ENCODE assay signal across 32 cellular contexts in genomic region chr13:102687520-102687919, GRCh38. TPM values are rescaled to one million over a fixed set of nuclear protein-coding genes. Genes with fewer than 3 reads are reported as not detected.
"Had no signal": no experiment of that assay in that cellular context is flagged by ENCODE, and none has a peak within 500 bp of the region (broad histone marks: within the 10 kb centered on the region; RNA-seq: fewer than 3 reads in every experiment).

No MANE protein-coding gene starts in this region.

- H3K27me3 ChIP-seq: hepatocyte, uterus had no signal

- H3K36me3 ChIP-seq: gastroesophageal sphincter, uterus had no signal

- H2AFZ ChIP-seq: hepatocyte, parathyroid adenoma had no signal

- H3K9me3 ChIP-seq: gastroesophageal sphincter, uterus had no signal

- H3K4me3 ChIP-seq: gastroesophageal sphincter, hepatocyte, psoas muscle, smooth muscle cell, uterus had no signal

- ATAC-seq: activated naive CD8-positive, alpha-beta T cell treated with anti-CD3 and anti-CD28 coated beads, Interleukin-2, amount 50 U/mL, for 24 hours; gastroesophageal sphincter; left cardiac atrium; left ventricle myocardium superior; naive thymus-derived CD4-positive, alpha-beta T cell; psoas muscle; stimulated activated memory B cell treated with anti-CD40 and anti-IgM and Interleukin-4, amounts not matched to agents 10 μg/mL and 1 μg/mL and 100 μg/mL, for 72 hours; stimulated activated naive CD8-positive, alpha-beta T cell treated with anti-CD3 and anti-CD28 coated beads, Interleukin-15, amount 100 ng/mL, for 72 hours had no signal

- H3K4me1 ChIP-seq: gastroesophageal sphincter, parathyroid adenoma, uterus had no signal

- FAIRE-seq: colon had no signal

- H3K4me2 ChIP-seq: hepatocyte, smooth muscle cell had no signal

- H3K79me2 ChIP-seq: hepatocyte, parathyroid adenoma had no signal

- DNase-seq: activated CD4-positive, alpha-beta T cell treated with anti-CD3 and anti-CD28 coated beads for 48 hours; activated CD4-positive, alpha-beta T cell treated with anti-CD3 and anti-CD28 coated beads, Interleukin-2, amount 50 U/mL, for 48 hours; activated CD8-positive, alpha-beta memory T cell treated with anti-CD3 and anti-CD28 coated beads, Interleukin-2, amount 50 U/mL, for 4 hours; activated gamma-delta T cell treated with Interleukin-2 at 50 U/mL for 16 hours; activated naive CD8-positive, alpha-beta T cell treated with anti-CD3 and anti-CD28 coated beads, Interleukin-2, amount 50 U/mL, for 24 hours; activated T-cell treated with anti-CD3 and anti-CD28 coated beads, Interleukin-2, amount 50 U/mL, for 24 hours; amygdala; dermis blood vessel endothelial cell; effector CD4-positive, alpha-beta T cell; islet precursor cell; left cardiac atrium; left ventricle myocardium superior; naive thymus-derived CD4-positive, alpha-beta T cell; nucleus accumbens; psoas muscle; stimulated activated CD4-positive, alpha-beta T cell treated with anti-CD3 and anti-CD28 coated beads, Interleukin-1b, Interleukin-23, amount 100 ng/mL, for 48 hours; stimulated activated CD4-positive, alpha-beta T cell treated with anti-CD3 and anti-CD28 coated beads, Interleukin-4, amount 100 ng/mL, for 4 hours; stimulated activated CD8-positive, alpha-beta memory T cell treated with anti-CD3 and anti-CD28 coated beads, Interleukin-4, amount 100 ng/mL, for 48 hours; stimulated activated naive CD8-positive, alpha-beta T cell treated with anti-CD3 and anti-CD28 coated beads, Interleukin-15, amount 100 ng/mL, for 72 hours; substantia nigra; uterus had no signal

- H3K27ac ChIP-seq: gastroesophageal sphincter, hepatocyte, parathyroid adenoma, psoas muscle, uterus had no signal

- H3K9ac ChIP-seq: parathyroid adenoma had no signal

RNA-seq across cellular contexts. Expression of gene METTL21C, which starts 7.3 kb away (rescaled TPM):
- total RNA-seq: activated CD8-positive, alpha-beta memory T cell treated with anti-CD3 and anti-CD28 coated beads for 36 hours; dermis blood vessel endothelial cell; epithelial cell of proximal tubule; hepatocyte; left cardiac atrium; left ventricle myocardium superior; lung microvascular endothelial cell; naive thymus-derived CD4-positive, alpha-beta T cell; smooth muscle cell; T-helper 1 cell treated with Interleukin-12 subunit alpha and Interleukin-12 subunit beta and Interleukin-4 antibody, amounts not matched to agents 30 ng/mL and 1 ng/mL, for 36 hours had no signal
- polyA plus RNA-seq: hepatocyte; naive thymus-derived CD4-positive, alpha-beta T cell; neural cell; smooth muscle cell had no signal
